In genomic region chr1:180507826-180508724, GRCh38 we compare ENCODE assay signal across 12 cellular contexts. TPM values are rescaled to one million over a fixed set of nuclear protein-coding genes. Genes with fewer than 3 reads are reported as not detected.
DNase-seq lines count a peak whose midpoint lies in the region; ATAC-seq, FAIRE-seq and TF ChIP-seq lines count a peak whose summit lies in the region.
"Had no signal": no experiment of that assay in that cellular context is flagged by ENCODE, and none has a peak within 500 bp of the region (broad histone marks: within the 10 kb centered on the region; RNA-seq: fewer than 3 reads in every experiment).

No MANE protein-coding gene starts in this region.

- H3K27ac Mint-ChIP-seq in WTC11: no peak overlapping the region
- H3K27ac Mint-ChIP-seq: brain, mesothelial cell of epicardium had no signal

- H3K27me3 ChIP-seq in SJSA1 (replicated peaks): no peaks in the 10 kb centered on the region

- peak overlapping the region; percentile 60 for H3K27ac ChIP-seq in SJSA1

- DNase-seq in AG08395 (ENCODE audit: low spot score): peak; percentile 24
- peak; percentile 17 for DNase-seq in GM12865 (ENCODE audit: low read depth)
- peak; percentile 61 to 75 for DNase-seq in SJSA1 (ENCODE audit: low read depth in 1 of 2, low spot score in 2 of 2)
- peak; percentile 70 for DNase-seq in fibroblast of peridontal ligament (ENCODE audit: extremely low read depth)
- DNase-seq in urothelium cell line (ENCODE audit: low spot score): no peak
- DNase-seq in WTC11 (ENCODE audit: low spot score): no peak
- DNase-seq in NCI-H1436 (lab: John Stamatoyannopoulos, UW): no peak
- DNase-seq: GOT3, NCI-H187 treated with DMSO at 0.1 percent for 48 hours had no signal

- no peak for FAIRE-seq in urothelium cell line (lab: Jason Lieb, UNC)

- CTCF ChIA-PET in WTC11 (lab: Charles Lee): no interaction called here

- H3K9me3 Mint-ChIP-seq in WTC11: peaks cover 45% of the 10 kb centered on the region

- TF ChIP-seq CTCF in GM12865 (IDR thresholded peaks at IDR 0.05; ENCODE audit: insufficient read depth, low read depth, low read length, missing control alignments) (no peak), WTC11 (IDR thresholded peaks at IDR 0.05) (no peak)

- ATAC-seq in GM21390 (IDR thresholded peaks at IDR 0.05; ENCODE audit: unreplicated experiment) (no peak), WTC11 (no peak)

- no peak overlapping the region for H3K4me3 Mint-ChIP-seq in WTC11
- H3K4me3 Mint-ChIP-seq: mesothelial cell of epicardium had no signal

- POLR2A ChIA-PET in WTC11 (lab: Charles Lee): no interaction called here

- H3K36me3 ChIP-seq in SJSA1: no peaks in the 10 kb centered on the region

- peaks cover 55% of the 10 kb centered on the region for H3K4me1 ChIP-seq in SJSA1 (replicated peaks)

- H3K4me3 ChIP-seq in GM12865 (ENCODE audit: low read depth, low read length) (no peak overlapping the region), SJSA1 (no peak overlapping the region)

- no peaks in the 10 kb centered on the region for H3K9me3 ChIP-seq in SJSA1 (replicated peaks)

- H3K36me3 Mint-ChIP-seq in WTC11: peaks cover 24% of the 10 kb centered on the region
- H3K36me3 Mint-ChIP-seq: brain, mesothelial cell of epicardium had no signal

- peaks cover 16% of the 10 kb centered on the region for H3K27me3 Mint-ChIP-seq in WTC11 (ENCODE audit: low read depth)

- H3K4me1 Mint-ChIP-seq in WTC11: peaks cover 18% of the 10 kb centered on the region

TF ChIP-seq in WTC11, 78 proteins besides CTCF, POLR2A, EP300 and RAD21:
- no peak for TF ChIP-seq ETV6 (CRISPR knock-in tag; IDR thresholded peaks at IDR 0.05)
TF ChIP-seq in WTC11: peak in this region for 0.

RNA-seq across cellular contexts. Expression of gene ACBD6, which starts 5.7 kb away (rescaled TPM):
- 71.7 and 75.3 TPM in 2 replicates for total RNA-seq in SJSA1 (2014; rRNA removed; shearing (Covaris generic))
- total RNA-seq in WTC11 (2021): 49.9 to 53.5 TPM (median 51.9 TPM) in 3 replicates

RNA-seq across cellular contexts. Expression of gene OVAAL, which starts 50.7 kb away (rescaled TPM):
- not detected in 2 replicates for total RNA-seq in SJSA1 (2014; rRNA removed; shearing (Covaris generic))
- not detected in 3 replicates for total RNA-seq in WTC11 (2021)
- total RNA-seq: mesothelial cell of epicardium had no signal

Comparison
In these comparisons a context has a peak if more than half of its experiments do, and no peak if none do; other contexts are left out.
1. DNase-seq: peak in AG08395 (single experiment), GM12865 (single experiment), SJSA1 (2 of 2) and fibroblast of peridontal ligament (single experiment); none in urothelium cell line (single experiment), WTC11 (single experiment) and NCI-H1436 (single experiment).